Comparison of ENCODE assay signal across 8 cellular contexts in the genomic region with DNA sequence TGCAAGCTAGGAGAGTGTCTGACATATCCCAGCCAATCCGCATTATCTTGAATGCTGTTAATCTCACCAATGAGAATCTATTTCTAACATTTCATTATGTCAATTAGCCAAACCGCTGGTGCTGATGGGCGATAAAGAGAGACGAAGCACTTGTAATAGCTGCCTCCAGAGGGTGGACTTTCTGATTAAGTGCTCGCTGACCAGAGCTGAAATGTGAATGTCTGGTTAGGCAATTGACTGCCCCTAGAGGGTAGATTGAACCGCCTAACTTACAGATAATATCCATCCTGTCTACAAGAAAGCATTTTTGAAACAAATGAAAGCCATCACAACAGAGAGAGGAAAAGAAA. TPM values are rescaled to one million over a fixed set of nuclear protein-coding genes. Genes with fewer than 3 reads are reported as not detected.
DNase-seq lines count a peak whose midpoint lies in the region; ATAC-seq and TF ChIP-seq lines count a peak whose summit lies in the region.

No MANE protein-coding gene starts in this region.

- H3K9me3 ChIP-seq in Panc1 (ENCODE audit: control insufficient read depth, insufficient read depth, low read depth, low read length) (no peaks in the 10 kb centered on the region), mammary epithelial cell (replicated peaks; ENCODE audit: insufficient read depth, low read length) (no peaks in the 10 kb centered on the region)

- peak overlapping the region; percentile 84 for H3K4me2 ChIP-seq in mammary epithelial cell (ENCODE audit: insufficient read depth, low read depth, low read length)

- H3K79me2 ChIP-seq in mammary epithelial cell (ENCODE audit: insufficient read depth, low read length): peaks cover 36% of the 10 kb centered on the region

- H3K27me3 Mint-ChIP-seq in stimulated activated naive CD8-positive, alpha-beta T cell treated with anti-CD3 and anti-CD28 coated beads, Interleukin-15, Interleukin-2, amounts not matched to agents 100 ng/mL and 50 ng/mL, for 24 hours: peaks cover 27% of the 10 kb centered on the region

- H3K9ac ChIP-seq in mammary epithelial cell (ENCODE audit: insufficient read depth, low read length): peak overlapping the region; percentile 94

- H3K27ac ChIP-seq in Panc1 (ENCODE audit: low read length): peak overlapping the region; percentile 87
- H3K27ac ChIP-seq in mammary epithelial cell (ENCODE audit: insufficient read depth, low read depth, low read length): peak overlapping the region; percentile 88

- H3K4me1 ChIP-seq in Panc1 (ENCODE audit: control insufficient read depth, insufficient read depth, low read length) (peaks cover 9% of the 10 kb centered on the region), mammary epithelial cell (ENCODE audit: insufficient read depth, low read length) (peaks cover 22% of the 10 kb centered on the region)

- peak overlapping the region; percentile 84 for H2AFZ ChIP-seq in mammary epithelial cell (ENCODE audit: low read depth, low read length)

- TF ChIP-seq CTCF in Panc1 (IDR thresholded peaks at IDR 0.05) (peak; percentile 67; the same call in 1 of the 2 replicates), mammary epithelial cell (conservative IDR thresholded peaks at IDR 0.05 in 1 of 2, IDR thresholded peaks at IDR 0.05 in 1 of 2; ENCODE audit: extremely low read depth in 1 of 2, insufficient read depth in 1 of 2, low read depth in 1 of 2, low read length in 2 of 2) (peak; percentile 55 to 72)

- POLR2A ChIA-PET in Panc1 (lab: Charles Lee): no interaction called here

- H3K4me3 Mint-ChIP-seq in stimulated activated naive CD8-positive, alpha-beta T cell treated with anti-CD3 and anti-CD28 coated beads, Interleukin-15, Interleukin-2, amounts not matched to agents 100 ng/mL and 50 ng/mL, for 24 hours: peak overlapping the region; percentile 88

- H3K27ac Mint-ChIP-seq in stimulated activated naive CD8-positive, alpha-beta T cell treated with anti-CD3 and anti-CD28 coated beads, Interleukin-15, Interleukin-2, amounts not matched to agents 100 ng/mL and 50 ng/mL, for 24 hours: peak overlapping the region; percentile 95

- in situ Hi-C loops in Panc1 (cut with HindIII; ENCODE audit: low pct_unique_long_range_greater_than_20kb, low sequenced_read_pairs) (no loop called here), mammary epithelial cell (cut with MboI; ENCODE audit: low sequenced_read_pairs in 2 of 2) (no loop called here)

- intact Hi-C loops in Panc1 (cut with micrococcal nuclease; ENCODE audit: unreplicated experiment): no loop called here
- intact Hi-C loops in mammary epithelial cell (cut with micrococcal nuclease): loop anchor here (1.0 kb wide), 7 partner anchors 24 to 335 kb away; a partner anchor contains a TSS

- no peaks in the 10 kb centered on the region for H4K20me1 ChIP-seq in mammary epithelial cell (ENCODE audit: insufficient read depth, low read length)

- peaks cover 3% of the 10 kb centered on the region for H3K36me3 ChIP-seq in Panc1 (ENCODE audit: control insufficient read depth, insufficient read depth, low read length)
- H3K36me3 ChIP-seq in mammary epithelial cell (ENCODE audit: insufficient read depth, low read length): no peaks in the 10 kb centered on the region

- dilution Hi-C loops in mammary epithelial cell (cut with HindIII; ENCODE audit: low sequenced_read_pairs): no loop called here

- BruUV-seq in Panc1 (replicated peaks; lab: Mats Ljungman, UMichigan) (TSS peak; percentile 86), mammary epithelial cell (replicated peaks; lab: Mats Ljungman, UMichigan) (no TSS peak)

- peak overlapping the region; percentile 86 to 95 for H3K4me3 ChIP-seq in Panc1 (ENCODE audit: low read depth in 2 of 2, low read length in 2 of 2)
- H3K4me3 ChIP-seq in mammary epithelial cell (replicated peaks in 1 of 3; ENCODE audit: insufficient read depth in 1 of 3, low read depth in 2 of 3, low read length in 3 of 3): peak overlapping the region; percentile 69 to 92 (median 80)

- peaks cover 38% of the 10 kb centered on the region for H3K4me1 Mint-ChIP-seq in stimulated activated naive CD8-positive, alpha-beta T cell treated with anti-CD3 and anti-CD28 coated beads, Interleukin-15, Interleukin-2, amounts not matched to agents 100 ng/mL and 50 ng/mL, for 24 hours (ENCODE audit: low read depth)

- H3K9me3 Mint-ChIP-seq in stimulated activated naive CD8-positive, alpha-beta T cell treated with anti-CD3 and anti-CD28 coated beads, Interleukin-15, Interleukin-2, amounts not matched to agents 100 ng/mL and 50 ng/mL, for 24 hours: no peaks in the 10 kb centered on the region

- H3K27me3 ChIP-seq in Panc1 (ENCODE audit: control insufficient read depth, insufficient read depth, low read length) (no peaks in the 10 kb centered on the region), mammary epithelial cell (ENCODE audit: insufficient read depth, low read length) (peaks cover 19% of the 10 kb centered on the region)

- peaks cover 34% of the 10 kb centered on the region for H3K36me3 Mint-ChIP-seq in stimulated activated naive CD8-positive, alpha-beta T cell treated with anti-CD3 and anti-CD28 coated beads, Interleukin-15, Interleukin-2, amounts not matched to agents 100 ng/mL and 50 ng/mL, for 24 hours (ENCODE audit: low read depth)

- peak; percentile 86 for DNase-seq in DMS153 (lab: John Stamatoyannopoulos, UW)
- peak; percentile 95 for DNase-seq in HuH-7.5 (ENCODE audit: low spot score)
- no peak for DNase-seq in Panc1 (ENCODE audit: low read depth, low spot score)
- peak; percentile 88 for DNase-seq in mammary epithelial cell
- peak; percentile 75 for DNase-seq in islet precursor cell

- ATAC-seq in GM19452 (IDR thresholded peaks at IDR 0.05; ENCODE audit: unreplicated experiment) (peak; percentile 31), Panc1 (peak; percentile 86), HG02981 (IDR thresholded peaks at IDR 0.05; ENCODE audit: unreplicated experiment) (no peak)

- CTCF ChIA-PET in Panc1 (lab: Charles Lee) (interaction anchor here (0.6 to 1.0 kb wide), 2 partner anchors 27 to 164 kb away, joined by 3 to 7 read pairs; no protein-coding TSS in a partner anchor), mammary epithelial cell (lab: Charles Lee; ENCODE audit: low non-redundant PET) (interaction anchor here (0.5 to 1.1 kb wide), 3 partner anchors 48 to 81 kb away, joined by 3 to 8 read pairs (median 5); a partner anchor contains a TSS)

- 6% methylated on average over 6 of the region's 6 CpGs for WGBS in mammary epithelial cell (ENCODE audit: low coverage, missing lambda C conversion rate)

RNA-seq across cellular contexts. Expression of a gene that starts 0.6 kb away (rescaled TPM):
- total RNA-seq in Panc1 (2021; ENCODE audit: unreplicated experiment) (56.7 TPM), mammary epithelial cell (10 to 100 TPM; 35.3 to 45.9 TPM)
- 41.4 TPM for polyA plus RNA-seq in Panc1 (2012; ENCODE audit: insufficient read length)
- polyA plus RNA-seq in mammary epithelial cell: 32.1 TPM
- polyA minus RNA-seq in mammary epithelial cell: 15.8 TPM

RNA-seq across cellular contexts. Expression of a gene that starts 10.1 kb away (rescaled TPM):
- total RNA-seq in Panc1 (2021; ENCODE audit: unreplicated experiment): 2.9 TPM
- polyA plus RNA-seq in Panc1 (2012; ENCODE audit: insufficient read length): 0.82 TPM
- 1 to 10 TPM in 1 of 2 donors, under 1 TPM in 1; 0.50 to 2.0 TPM for total RNA-seq in mammary epithelial cell
- polyA plus RNA-seq in mammary epithelial cell: 0.45 TPM
- polyA minus RNA-seq in mammary epithelial cell: 2.7 TPM

RNA-seq across cellular contexts. Expression of a gene that starts 23.9 kb away (rescaled TPM):
- total RNA-seq in Panc1 (2021; ENCODE audit: unreplicated experiment): 53.4 TPM
- polyA plus RNA-seq in Panc1 (2012; ENCODE audit: insufficient read length): 47.4 TPM
- 10 to 100 TPM; 36.3 to 72.1 TPM for total RNA-seq in mammary epithelial cell
- polyA plus RNA-seq in mammary epithelial cell: 31.8 TPM
- 48.4 TPM for polyA minus RNA-seq in mammary epithelial cell

RNA-seq across cellular contexts. Expression of a gene that starts 51.8 kb away (rescaled TPM):
- total RNA-seq in Panc1 (2021; ENCODE audit: unreplicated experiment): 6.2 TPM
- polyA plus RNA-seq in Panc1 (2012; ENCODE audit: insufficient read length): 8.3 TPM
- under 1 TPM; 0.17 to 0.21 TPM for total RNA-seq in mammary epithelial cell
- 0.05 TPM for polyA plus RNA-seq in mammary epithelial cell
- 0.21 TPM for polyA minus RNA-seq in mammary epithelial cell

RNA-seq across cellular contexts. Expression of a gene that starts 53.9 kb away (rescaled TPM):
- total RNA-seq in Panc1 (2021; ENCODE audit: unreplicated experiment) (111 TPM), mammary epithelial cell (100 to 1,000 TPM in 1 of 2 donors, 10 to 100 TPM in 1; 73.2 to 171 TPM)
- polyA plus RNA-seq in Panc1 (2012; ENCODE audit: insufficient read length): 113 TPM
- 112 TPM for polyA plus RNA-seq in mammary epithelial cell
- polyA minus RNA-seq in mammary epithelial cell: 262 TPM
